1 cellular context compared by ENCODE assay signal in the genomic region with DNA sequence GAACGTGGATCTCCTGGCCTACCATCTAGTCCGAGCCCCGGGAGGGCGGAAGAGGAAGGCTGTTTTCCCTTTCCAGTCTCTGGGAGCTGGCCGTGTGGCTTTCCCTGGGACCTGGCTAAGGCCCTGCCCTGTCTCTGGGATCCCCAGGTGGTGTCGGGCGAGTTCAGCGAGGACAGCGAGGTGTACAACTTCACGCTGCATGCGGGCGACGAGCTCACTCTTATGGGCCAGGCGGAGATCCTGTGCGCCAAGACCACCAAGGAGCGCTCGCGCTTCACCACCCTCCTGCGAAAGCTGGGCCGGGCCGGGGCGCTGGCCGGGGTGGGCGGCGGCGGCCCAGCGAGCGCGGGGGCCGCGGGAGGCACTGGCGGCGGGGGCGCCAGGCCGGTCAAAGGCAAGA.
TF ChIP-seq lines count a peak whose summit lies in the region.

No MANE protein-coding gene starts in this region.

TF ChIP-seq in GM23338, 12 proteins besides CTCF, POLR2A, EP300 and RAD21 (continued from another document):
- TF ChIP-seq EZH2 (IDR thresholded peaks at IDR 0.05; ENCODE audit: low read depth, unreplicated experiment) = no peak
- no peak for TF ChIP-seq ZNF331 (CRISPR knock-in tag; IDR thresholded peaks at IDR 0.05; ENCODE audit: low read depth)
- TF ChIP-seq STAT1 (IDR thresholded peaks at IDR 0.05; ENCODE audit: unreplicated experiment) = no peak
- TF ChIP-seq, protein P1, sequence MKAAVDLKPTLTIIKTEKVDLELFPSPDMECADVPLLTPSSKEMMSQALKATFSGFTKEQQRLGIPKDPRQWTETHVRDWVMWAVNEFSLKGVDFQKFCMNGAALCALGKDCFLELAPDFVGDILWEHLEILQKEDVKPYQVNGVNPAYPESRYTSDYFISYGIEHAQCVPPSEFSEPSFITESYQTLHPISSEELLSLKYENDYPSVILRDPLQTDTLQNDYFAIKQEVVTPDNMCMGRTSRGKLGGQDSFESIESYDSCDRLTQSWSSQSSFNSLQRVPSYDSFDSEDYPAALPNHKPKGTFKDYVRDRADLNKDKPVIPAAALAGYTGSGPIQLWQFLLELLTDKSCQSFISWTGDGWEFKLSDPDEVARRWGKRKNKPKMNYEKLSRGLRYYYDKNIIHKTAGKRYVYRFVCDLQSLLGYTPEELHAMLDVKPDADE (IDR thresholded peaks at IDR 0.05) = no peak
- no peak; the same call in 1 of the 2 replicates for TF ChIP-seq POLR2AphosphoS5 (IDR thresholded peaks at IDR 0.05; ENCODE audit: low read depth)
- TF ChIP-seq, protein P2, sequence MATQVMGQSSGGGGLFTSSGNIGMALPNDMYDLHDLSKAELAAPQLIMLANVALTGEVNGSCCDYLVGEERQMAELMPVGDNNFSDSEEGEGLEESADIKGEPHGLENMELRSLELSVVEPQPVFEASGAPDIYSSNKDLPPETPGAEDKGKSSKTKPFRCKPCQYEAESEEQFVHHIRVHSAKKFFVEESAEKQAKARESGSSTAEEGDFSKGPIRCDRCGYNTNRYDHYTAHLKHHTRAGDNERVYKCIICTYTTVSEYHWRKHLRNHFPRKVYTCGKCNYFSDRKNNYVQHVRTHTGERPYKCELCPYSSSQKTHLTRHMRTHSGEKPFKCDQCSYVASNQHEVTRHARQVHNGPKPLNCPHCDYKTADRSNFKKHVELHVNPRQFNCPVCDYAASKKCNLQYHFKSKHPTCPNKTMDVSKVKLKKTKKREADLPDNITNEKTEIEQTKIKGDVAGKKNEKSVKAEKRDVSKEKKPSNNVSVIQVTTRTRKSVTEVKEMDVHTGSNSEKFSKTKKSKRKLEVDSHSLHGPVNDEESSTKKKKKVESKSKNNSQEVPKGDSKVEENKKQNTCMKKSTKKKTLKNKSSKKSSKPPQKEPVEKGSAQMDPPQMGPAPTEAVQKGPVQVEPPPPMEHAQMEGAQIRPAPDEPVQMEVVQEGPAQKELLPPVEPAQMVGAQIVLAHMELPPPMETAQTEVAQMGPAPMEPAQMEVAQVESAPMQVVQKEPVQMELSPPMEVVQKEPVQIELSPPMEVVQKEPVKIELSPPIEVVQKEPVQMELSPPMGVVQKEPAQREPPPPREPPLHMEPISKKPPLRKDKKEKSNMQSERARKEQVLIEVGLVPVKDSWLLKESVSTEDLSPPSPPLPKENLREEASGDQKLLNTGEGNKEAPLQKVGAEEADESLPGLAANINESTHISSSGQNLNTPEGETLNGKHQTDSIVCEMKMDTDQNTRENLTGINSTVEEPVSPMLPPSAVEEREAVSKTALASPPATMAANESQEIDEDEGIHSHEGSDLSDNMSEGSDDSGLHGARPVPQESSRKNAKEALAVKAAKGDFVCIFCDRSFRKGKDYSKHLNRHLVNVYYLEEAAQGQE (IDR thresholded peaks at IDR 0.05; ENCODE audit: unreplicated experiment) = no peak
